1 cellular context compared by ENCODE assay signal in genomic region chr16:77556203-77556602, GRCh38.
TF ChIP-seq lines count a peak whose summit lies in the region.

No MANE protein-coding gene starts in this region.

TF ChIP-seq in WTC11, 78 proteins besides CTCF, POLR2A, EP300 and RAD21 (continued from another document):
- TF ChIP-seq, protein P1, sequence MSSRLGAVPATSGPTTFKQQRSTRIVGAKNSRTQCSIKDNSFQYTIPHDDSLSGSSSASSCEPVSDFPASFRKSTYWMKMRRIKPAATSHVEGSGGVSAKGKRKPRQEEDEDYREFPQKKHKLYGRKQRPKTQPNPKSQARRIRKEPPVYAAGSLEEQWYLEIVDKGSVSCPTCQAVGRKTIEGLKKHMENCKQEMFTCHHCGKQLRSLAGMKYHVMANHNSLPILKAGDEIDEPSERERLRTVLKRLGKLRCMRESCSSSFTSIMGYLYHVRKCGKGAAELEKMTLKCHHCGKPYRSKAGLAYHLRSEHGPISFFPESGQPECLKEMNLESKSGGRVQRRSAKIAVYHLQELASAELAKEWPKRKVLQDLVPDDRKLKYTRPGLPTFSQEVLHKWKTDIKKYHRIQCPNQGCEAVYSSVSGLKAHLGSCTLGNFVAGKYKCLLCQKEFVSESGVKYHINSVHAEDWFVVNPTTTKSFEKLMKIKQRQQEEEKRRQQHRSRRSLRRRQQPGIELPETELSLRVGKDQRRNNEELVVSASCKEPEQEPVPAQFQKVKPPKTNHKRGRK (CRISPR knock-in tag; IDR thresholded peaks at IDR 0.05; ENCODE audit: borderline replicate concordance): no peak
- TF ChIP-seq ZMAT4 (CRISPR knock-in tag; IDR thresholded peaks at IDR 0.05): no peak
- no peak for TF ChIP-seq CBFB (CRISPR knock-in tag; IDR thresholded peaks at IDR 0.05; ENCODE audit: low read depth)
